Comparison of ENCODE assay signal across 16 cellular contexts in the genomic region with DNA sequence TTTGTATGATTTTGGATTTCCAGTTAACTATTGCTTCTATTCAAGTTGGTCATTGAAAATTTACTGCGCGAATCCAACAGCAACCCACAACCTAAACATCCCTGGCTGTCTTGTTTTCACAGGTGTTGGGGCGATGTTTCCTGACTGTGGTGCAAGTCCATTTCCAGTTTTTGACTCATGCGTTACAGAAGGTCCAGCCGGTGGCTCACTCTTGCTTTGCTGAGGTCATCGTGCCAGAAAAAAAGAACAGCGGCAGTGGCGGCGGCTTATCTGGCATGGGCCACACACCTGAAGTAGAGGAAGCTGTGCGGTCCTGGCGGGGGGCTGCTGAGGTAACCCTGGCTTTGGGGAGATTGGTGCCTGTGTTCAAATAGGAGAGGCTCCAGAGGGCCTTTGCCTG. TPM values are rescaled to one million over a fixed set of nuclear protein-coding genes. Genes with fewer than 3 reads are reported as not detected.
DNase-seq lines count a peak whose midpoint lies in the region; ATAC-seq and TF ChIP-seq lines count a peak whose summit lies in the region.
"Had no signal": no experiment of that assay in that cellular context is flagged by ENCODE, and none has a peak within 500 bp of the region (broad histone marks: within the 10 kb centered on the region; RNA-seq: fewer than 3 reads in every experiment).

No MANE protein-coding gene starts in this region.

- H2AFZ ChIP-seq in fibroblast of lung (ENCODE audit: low read length), result no peak overlapping the region

- H4K20me1 ChIP-seq in fibroblast of lung (ENCODE audit: control insufficient read depth, extremely low read depth, insufficient read depth, low read length), result no peaks in the 10 kb centered on the region

- H3K4me3 ChIP-seq in fibroblast of lung (replicated peaks in 1 of 4; ENCODE audit: control extremely low read depth in 1 of 4, insufficient read depth in 1 of 4, low read depth in 3 of 4, low read length in 4 of 4), result no peak overlapping the region
- H3K4me3 ChIP-seq in sigmoid colon, result no peak overlapping the region
- no peak overlapping the region for H3K4me3 ChIP-seq in Caco-2 (ENCODE audit: low read depth, low read length)

- intact Hi-C loops in sigmoid colon (cut with DNase I), result no loop called here
- intact Hi-C loops in Caco-2 (cut with micrococcal nuclease; ENCODE audit: unreplicated experiment), result no loop called here

- no peaks in the 10 kb centered on the region for H3K9me3 ChIP-seq in fibroblast of lung (ENCODE audit: control insufficient read depth, insufficient read depth, low read depth, low read length)
- H3K9me3 ChIP-seq in sigmoid colon, result no peaks in the 10 kb centered on the region
- H3K9me3 ChIP-seq in Caco-2, result no peaks in the 10 kb centered on the region

- peaks cover 6% of the 10 kb centered on the region for H3K36me3 Mint-ChIP-seq in Caco-2 (ENCODE audit: insufficient read depth, unreplicated experiment)

- H3K4me1 ChIP-seq in fibroblast of lung (ENCODE audit: control insufficient read depth, extremely low read depth, insufficient read depth, low read length) (peaks cover 22% of the 10 kb centered on the region), sigmoid colon (peaks cover 0 to 9% (median 3%) of the 10 kb centered on the region in 4 donors), Caco-2 (peaks cover 13% of the 10 kb centered on the region; the same call in 1 of the 2 replicates)

- H3K4me1 Mint-ChIP-seq in Caco-2 (ENCODE audit: low read depth, unreplicated experiment), result peaks cover 21% of the 10 kb centered on the region

- H3K27me3 ChIP-seq in fibroblast of lung (ENCODE audit: control insufficient read depth, insufficient read depth, low read length) (no peaks in the 10 kb centered on the region), sigmoid colon (no peaks in the 10 kb centered on the region), Caco-2 (replicated peaks; ENCODE audit: control insufficient read depth, insufficient read depth, low read length) (no peaks in the 10 kb centered on the region)

- no peaks in the 10 kb centered on the region for H3K9me3 Mint-ChIP-seq in Caco-2 (ENCODE audit: unreplicated experiment)
- H3K9me3 Mint-ChIP-seq: activated naive CD8-positive, alpha-beta T cell treated with anti-CD3 and anti-CD28 coated beads, Interleukin-2, amount 10 ng/mL, durations not matched to agents 7 days and 5 days; effector memory CD8-positive, alpha-beta T cell had no signal

- DNase-seq in G401 (ENCODE audit: low spot score) (peak; percentile 72), astrocyte of the hippocampus (ENCODE audit: low read depth, low spot score) (peak; percentile 52), fibroblast of lung (ENCODE audit: low read depth in 2 of 2) (peak; percentile 48 to 93), sigmoid colon (peak; percentile 63), middle frontal gyrus (ENCODE audit: extremely low spot score, low spot score) (no peak), Caco-2 (no peak), SIG-M5 (lab: John Stamatoyannopoulos, UW) (no peak)
- DNase-seq: activated CD8-positive, alpha-beta memory T cell treated with anti-CD3 and anti-CD28 coated beads, Interleukin-2, amount 50 U/mL, for 48 hours; activated naive CD8-positive, alpha-beta T cell treated with anti-CD3 and anti-CD28 coated beads, Interleukin-2, amount 10 ng/mL, durations not matched to agents 7 days and 5 days; DMS53; effector memory CD8-positive, alpha-beta T cell; KG1; NCI-H2081; SHP77; stimulated activated CD8-positive, alpha-beta memory T cell treated with anti-CD3 and anti-CD28 coated beads, Interleukin-4, amount 100 ng/mL, for 48 hours had no signal

- TF ChIP-seq POLR2A in sigmoid colon (IDR thresholded peaks at IDR 0.05), result no peak

- no peak overlapping the region for H3K9ac ChIP-seq in fibroblast of lung (ENCODE audit: insufficient read depth, low read length)

- no peak overlapping the region for H3K27ac ChIP-seq in fibroblast of lung (ENCODE audit: insufficient read depth, low read length)
- H3K27ac ChIP-seq in sigmoid colon, result peak overlapping the region in 1 of 4 donors; percentile 40

- in situ Hi-C loops in G401 (cut with HindIII; ENCODE audit: low sequenced_read_pairs), result no loop called here

- ATAC-seq in GM19463 (IDR thresholded peaks at IDR 0.05; ENCODE audit: unreplicated experiment), result no peak
- ATAC-seq: effector memory CD8-positive, alpha-beta T cell had no signal

- POLR2A ChIA-PET in Caco-2 (lab: Charles Lee), result no interaction called here

- H3K36me3 ChIP-seq in fibroblast of lung (ENCODE audit: control insufficient read depth, insufficient read depth, low read length), result peaks cover 5% of the 10 kb centered on the region
- H3K36me3 ChIP-seq in sigmoid colon, result peaks cover 0 to 43% (median 7%) of the 10 kb centered on the region in 4 donors
- H3K36me3 ChIP-seq in Caco-2 (ENCODE audit: control insufficient read depth, insufficient read depth, low read length), result no peaks in the 10 kb centered on the region

- CTCF ChIA-PET in Caco-2 (lab: Charles Lee), result no interaction called here

- TF ChIP-seq CTCF in fibroblast of lung (conservative IDR thresholded peaks at IDR 0.05 in 1 of 2, IDR thresholded peaks at IDR 0.05 in 1 of 2; ENCODE audit: low read depth in 1 of 2, low read length in 2 of 2) (no peak), sigmoid colon (IDR thresholded peaks at IDR 0.05) (no peak), Caco-2 (IDR thresholded peaks at IDR 0.05; ENCODE audit: insufficient read depth in 1 of 2, low read depth in 1 of 2, low read length in 1 of 2, severe bottlenecking in 1 of 2, unreplicated experiment in 1 of 2) (no peak)

- no peaks in the 10 kb centered on the region for H3K27me3 Mint-ChIP-seq in Caco-2 (ENCODE audit: insufficient read depth, unreplicated experiment)
- H3K27me3 Mint-ChIP-seq: activated naive CD8-positive, alpha-beta T cell treated with anti-CD3 and anti-CD28 coated beads, Interleukin-2, amount 10 ng/mL, durations not matched to agents 7 days and 5 days; effector memory CD8-positive, alpha-beta T cell had no signal

- no TSS peak for BruUV-seq in Caco-2 (replicated peaks; lab: Mats Ljungman, UMichigan)

- TF ChIP-seq EP300 in sigmoid colon (IDR thresholded peaks at IDR 0.05), result no peak

- H3K4me3 Mint-ChIP-seq in Caco-2 (ENCODE audit: unreplicated experiment), result no peak overlapping the region
- H3K4me3 Mint-ChIP-seq: activated naive CD8-positive, alpha-beta T cell treated with anti-CD3 and anti-CD28 coated beads, Interleukin-2, amount 10 ng/mL, durations not matched to agents 7 days and 5 days; effector memory CD8-positive, alpha-beta T cell had no signal

- H3K27ac Mint-ChIP-seq in Caco-2 (ENCODE audit: unreplicated experiment), result no peak overlapping the region
- H3K27ac Mint-ChIP-seq: activated naive CD8-positive, alpha-beta T cell treated with anti-CD3 and anti-CD28 coated beads, Interleukin-2, amount 10 ng/mL, durations not matched to agents 7 days and 5 days had no signal

- 91 to 95% methylated on average over 11 of the region's 11 CpGs for WGBS in sigmoid colon, 2 donors

- no peak overlapping the region for H3K4me2 ChIP-seq in fibroblast of lung (ENCODE audit: extremely low read depth, insufficient read depth, low read length)

- no peaks in the 10 kb centered on the region for H3K79me2 ChIP-seq in fibroblast of lung (ENCODE audit: control insufficient read depth, insufficient read depth, low read length)

RNA-seq across cellular contexts. Expression of a gene that starts 45.2 kb away (rescaled TPM):
- 216 TPM in 2 replicates for total RNA-seq in G401 (2014; rRNA removed; shearing (Covaris generic))
- total RNA-seq in fibroblast of lung, result 87.6 and 112 TPM in 2 replicates
- 172 and 173 TPM in 2 replicates for polyA plus RNA-seq in fibroblast of lung
- 273 and 285 TPM in 2 replicates for polyA plus RNA-seq in fibroblast of lung (2012)
- polyA minus RNA-seq in fibroblast of lung (ENCODE audit: low replicate concordance), result 513 and 698 TPM in 2 replicates
- 100 to 1,000 TPM; 117 to 209 (median 157) TPM for total RNA-seq in sigmoid colon
- polyA plus RNA-seq in sigmoid colon, result 100 to 1,000 TPM in 1 of 3 donors, 10 to 100 TPM in 2; 73.9 to 203 (median 89.7) TPM
- 329 and 381 TPM in 2 replicates for total RNA-seq in Caco-2 (2022)

Comparison
In these comparisons a context has a peak if more than half of its experiments do, and no peak if none do; other contexts are left out.
1. DNase-seq: peak in G401 (single experiment), astrocyte of the hippocampus (single experiment), fibroblast of lung (2 of 2) and sigmoid colon (single experiment); none in middle frontal gyrus (single experiment), Caco-2 (0 of 2) and SIG-M5 (single experiment).